21 cellular contexts compared by ENCODE assay signal in the genomic region with DNA sequence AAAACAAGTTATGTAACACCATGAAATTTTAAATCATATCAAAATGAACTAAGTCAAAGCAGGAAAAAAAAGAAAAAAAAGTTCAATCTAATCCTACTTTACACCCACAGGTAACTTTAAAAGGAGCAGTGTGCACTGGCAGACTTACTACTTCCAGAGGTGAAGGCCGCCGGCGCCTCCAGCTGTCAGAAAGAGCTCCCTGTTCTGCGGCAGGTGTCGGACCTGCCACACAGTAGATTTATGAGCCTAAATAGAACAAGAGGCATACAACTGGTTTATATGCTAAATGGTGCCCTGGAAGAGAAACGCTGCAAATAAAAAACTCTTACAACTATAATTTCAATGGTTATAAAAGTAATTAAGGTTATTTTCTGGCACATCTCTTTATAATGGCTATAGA.
"Had no signal": no experiment of that assay in that cellular context is flagged by ENCODE, and none has a peak within 500 bp of the region (broad histone marks: within the 10 kb centered on the region; RNA-seq: fewer than 3 reads in every experiment).

No MANE protein-coding gene starts in this region.

- H3K9me3 Mint-ChIP-seq: activated naive CD8-positive, alpha-beta T cell treated with anti-CD3 and anti-CD28 coated beads for 36 hours; activated T-helper 17 cell treated with anti-CD3 and anti-CD28 coated beads, Interleukin-2, amount 50 U/mL, for 72 hours; mesothelial cell of epicardium; nephron; WTC11 had no signal

- H3K27me3 ChIP-seq: cardiac muscle cell, tibial nerve had no signal

- ATAC-seq: activated CD4-positive, alpha-beta T cell treated with anti-CD3 and anti-CD28 coated beads for 36 hours; activated T-helper 17 cell treated with anti-CD3 and anti-CD28 coated beads, Interleukin-2, amount 50 U/mL, for 72 hours; left cardiac atrium; WTC11 had no signal

- H3K4me1 ChIP-seq: tibial nerve had no signal

- H3K9me3 ChIP-seq: tibial nerve had no signal

- H3K4me3 Mint-ChIP-seq: activated CD4-positive, alpha-beta T cell treated with anti-CD3 and anti-CD28 coated beads for 36 hours; activated naive CD8-positive, alpha-beta T cell treated with anti-CD3 and anti-CD28 coated beads for 36 hours; activated T-helper 17 cell treated with anti-CD3 and anti-CD28 coated beads, Interleukin-2, amount 50 U/mL, for 72 hours; mesothelial cell of epicardium; nephron; WTC11 had no signal

- H3K4me1 Mint-ChIP-seq: activated CD4-positive, alpha-beta T cell treated with anti-CD3 and anti-CD28 coated beads for 36 hours; activated naive CD8-positive, alpha-beta T cell treated with anti-CD3 and anti-CD28 coated beads for 36 hours; activated T-helper 17 cell treated with anti-CD3 and anti-CD28 coated beads, Interleukin-2, amount 50 U/mL, for 72 hours; mesothelial cell of epicardium; nephron; WTC11 had no signal

- H3K27ac ChIP-seq: cardiac muscle cell, tibial nerve had no signal

- H3K4me3 ChIP-seq: cardiac muscle cell, lung, tibial nerve had no signal

- H3K27me3 Mint-ChIP-seq: activated CD4-positive, alpha-beta T cell treated with anti-CD3 and anti-CD28 coated beads for 36 hours; activated naive CD8-positive, alpha-beta T cell treated with anti-CD3 and anti-CD28 coated beads for 36 hours; activated T-helper 17 cell treated with anti-CD3 and anti-CD28 coated beads, Interleukin-2, amount 50 U/mL, for 72 hours had no signal

- DNase-seq: activated CD4-positive, alpha-beta T cell treated with anti-CD3 and anti-CD28 coated beads for 36 hours; activated CD4-positive, alpha-beta T cell treated with anti-CD3 and anti-CD28 coated beads, Interleukin-2, amount 50 U/mL, for 48 hours; activated naive CD4-positive, alpha-beta T cell; activated naive CD8-positive, alpha-beta T cell treated with anti-CD3 and anti-CD28 coated beads for 36 hours; activated T-cell treated with anti-CD3 and anti-CD28 coated beads for 4 hours; amygdala; dermis blood vessel endothelial cell; effector memory CD4-positive, alpha-beta T cell; left cardiac atrium; posterior cingulate gyrus; retina; stimulated activated CD4-positive, alpha-beta T cell treated with anti-CD3 and anti-CD28 coated beads, Interleukin-2, amount 100 ng/mL, for 24 hours; stimulated activated naive CD4-positive, alpha-beta T cell treated with Interleukin-2 at 50 U/mL for 16 hours; T-helper 2 cell had no signal

- H3K27ac Mint-ChIP-seq: activated CD4-positive, alpha-beta T cell treated with anti-CD3 and anti-CD28 coated beads for 36 hours; activated naive CD8-positive, alpha-beta T cell treated with anti-CD3 and anti-CD28 coated beads for 36 hours; activated T-helper 17 cell treated with anti-CD3 and anti-CD28 coated beads, Interleukin-2, amount 50 U/mL, for 72 hours; mesothelial cell of epicardium; nephron; WTC11 had no signal
